Comparison of ENCODE assay signal across 10 cellular contexts in genomic region chr20:21509597-21510331, GRCh38. TPM values are rescaled to one million over a fixed set of nuclear protein-coding genes. Genes with fewer than 3 reads are reported as not detected.
DNase-seq lines count a peak whose midpoint lies in the region; ATAC-seq lines count a peak whose summit lies in the region.
"Had no signal": no experiment of that assay in that cellular context is flagged by ENCODE, and none has a peak within 500 bp of the region (broad histone marks: within the 10 kb centered on the region; RNA-seq: fewer than 3 reads in every experiment).

No MANE protein-coding gene starts in this region.

- no peaks in the 10 kb centered on the region for H3K9me3 Mint-ChIP-seq in activated naive CD4-positive, alpha-beta T cell treated with anti-CD3 and anti-CD28 coated beads, Interleukin-2, amount 50 U/mL, for 24 hours
- no peaks in the 10 kb centered on the region for H3K9me3 Mint-ChIP-seq in activated naive CD4-positive, alpha-beta T cell treated with anti-CD3 and anti-CD28 coated beads, Interleukin-2, amount 50 U/mL, for 72 hours
- no peaks in the 10 kb centered on the region for H3K9me3 Mint-ChIP-seq in activated T-cell treated with anti-CD3 and anti-CD28 coated beads, Interleukin-2, amount 50 U/mL, for 72 hours

- peaks cover 50% of the 10 kb centered on the region for H3K4me1 Mint-ChIP-seq in activated naive CD4-positive, alpha-beta T cell treated with anti-CD3 and anti-CD28 coated beads, Interleukin-2, amount 50 U/mL, for 24 hours
- H3K4me1 Mint-ChIP-seq in activated T-cell treated with anti-CD3 and anti-CD28 coated beads, Interleukin-2, amount 50 U/mL, for 72 hours (ENCODE audit: low read depth), result peaks cover 51% of the 10 kb centered on the region

- H3K27ac ChIP-seq in temporal lobe (ENCODE audit: low read depth, low read length), result peak overlapping the region; percentile 82

- no peaks in the 10 kb centered on the region for H3K36me3 Mint-ChIP-seq in activated naive CD4-positive, alpha-beta T cell treated with anti-CD3 and anti-CD28 coated beads, Interleukin-2, amount 50 U/mL, for 24 hours
- H3K36me3 Mint-ChIP-seq in activated naive CD4-positive, alpha-beta T cell treated with anti-CD3 and anti-CD28 coated beads, Interleukin-2, amount 50 U/mL, for 72 hours, result no peaks in the 10 kb centered on the region
- peaks cover 0 to 1% of the 10 kb centered on the region in 2 donors for H3K36me3 Mint-ChIP-seq in activated T-cell treated with anti-CD3 and anti-CD28 coated beads, Interleukin-2, amount 50 U/mL, for 72 hours (ENCODE audit: insufficient read depth in 2 of 2)

- peak overlapping the region; percentile 71 for H3K4me3 Mint-ChIP-seq in activated naive CD4-positive, alpha-beta T cell treated with anti-CD3 and anti-CD28 coated beads, Interleukin-2, amount 50 U/mL, for 24 hours
- H3K4me3 Mint-ChIP-seq in activated T-cell treated with anti-CD3 and anti-CD28 coated beads, Interleukin-2, amount 50 U/mL, for 72 hours, result peak overlapping the region; percentile 82 to 86

- no peak for DNase-seq in activated naive CD4-positive, alpha-beta T cell treated with anti-CD3 and anti-CD28 coated beads, Interleukin-2, amount 50 U/mL, for 72 hours (ENCODE audit: low spot score in 2 of 2)
- DNase-seq in activated T-cell treated with anti-CD3 and anti-CD28 coated beads, Interleukin-2, amount 50 U/mL, for 72 hours, result no peak
- no peak for DNase-seq in iPS-NIHi7 (ENCODE audit: extremely low spot score)
- DNase-seq: stimulated activated naive CD4-positive, alpha-beta T cell had no signal

- no peak for ATAC-seq in activated naive CD4-positive, alpha-beta T cell treated with anti-CD3 and anti-CD28 coated beads, Interleukin-2, amount 50 U/mL, for 72 hours
- no peak for ATAC-seq in activated T-cell treated with anti-CD3 and anti-CD28 coated beads, Interleukin-2, amount 50 U/mL, for 72 hours (replicated peaks in 1 of 2)
- ATAC-seq in HG03095 (IDR thresholded peaks at IDR 0.05; ENCODE audit: unreplicated experiment), result no peak
- no peak for ATAC-seq in GM21528 (IDR thresholded peaks at IDR 0.05; ENCODE audit: low FRiP score, unreplicated experiment)

- H3K27ac Mint-ChIP-seq in activated naive CD4-positive, alpha-beta T cell treated with anti-CD3 and anti-CD28 coated beads, Interleukin-2, amount 50 U/mL, for 24 hours, result peak overlapping the region; percentile 51
- H3K27ac Mint-ChIP-seq in activated naive CD4-positive, alpha-beta T cell treated with anti-CD3 and anti-CD28 coated beads, Interleukin-2, amount 50 U/mL, for 72 hours, result no peak overlapping the region
- H3K27ac Mint-ChIP-seq in activated T-cell treated with anti-CD3 and anti-CD28 coated beads, Interleukin-2, amount 50 U/mL, for 72 hours, result peak overlapping the region; percentile 60

- H3K4me3 ChIP-seq in iPS-18c (ENCODE audit: insufficient read depth, low read depth, low read length), result 0 out of 2 replicates have a peak overlapping the region, but pooled peaks have one; percentile 11

- no peaks in the 10 kb centered on the region for H3K9me3 ChIP-seq in iPS-18c (ENCODE audit: control insufficient read depth, insufficient read depth, low read length)

- H3K27me3 Mint-ChIP-seq in activated naive CD4-positive, alpha-beta T cell treated with anti-CD3 and anti-CD28 coated beads, Interleukin-2, amount 50 U/mL, for 24 hours, result peaks cover 55% of the 10 kb centered on the region
- H3K27me3 Mint-ChIP-seq in activated T-cell treated with anti-CD3 and anti-CD28 coated beads, Interleukin-2, amount 50 U/mL, for 72 hours (ENCODE audit: low read depth), result peaks cover 66% of the 10 kb centered on the region

RNA-seq across cellular contexts. Expression of gene NKX2-2, which starts 4.1 kb away (rescaled TPM):
- total RNA-seq in activated naive CD4-positive, alpha-beta T cell treated with anti-CD3 and anti-CD28 coated beads, Interleukin-2, amount 50 U/mL, for 72 hours, result not detected
- total RNA-seq in activated T-cell treated with anti-CD3 and anti-CD28 coated beads, Interleukin-2, amount 50 U/mL, for 72 hours, result not detected
- 0.98 TPM for total RNA-seq in temporal lobe
- total RNA-seq: NCI-H460 had no signal

Comparison
In these comparisons a context has a peak if more than half of its experiments do, and no peak if none do; other contexts are left out.
1. H3K27ac Mint-ChIP-seq: peak in activated naive CD4-positive, alpha-beta T cell treated with anti-CD3 and anti-CD28 coated beads, Interleukin-2, amount 50 U/mL, for 24 hours (single experiment) and activated T-cell treated with anti-CD3 and anti-CD28 coated beads, Interleukin-2, amount 50 U/mL, for 72 hours (single experiment); none in activated naive CD4-positive, alpha-beta T cell treated with anti-CD3 and anti-CD28 coated beads, Interleukin-2, amount 50 U/mL, for 72 hours (0 of 2).